ENCODE assay signal across 26 cellular contexts in the genomic region with DNA sequence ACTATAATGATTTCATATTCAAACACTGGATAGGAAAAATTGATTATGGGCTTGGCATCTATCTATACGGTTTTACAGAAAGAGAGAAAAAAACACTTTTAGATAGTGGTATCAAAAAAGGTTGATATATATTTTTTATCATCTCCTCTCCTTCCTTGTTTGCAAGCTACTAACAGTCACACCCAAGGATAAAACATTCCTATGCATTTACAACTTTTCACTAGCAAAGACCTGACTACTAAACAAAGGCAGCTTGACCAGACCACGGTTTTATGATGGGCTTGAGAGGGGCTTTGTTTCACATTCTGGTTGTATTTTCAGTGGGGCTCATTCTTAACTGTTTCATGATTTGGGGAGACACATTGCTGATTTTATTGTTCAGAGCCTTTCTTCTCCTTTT.
DNase-seq lines count a peak whose midpoint lies in the region; ATAC-seq and TF ChIP-seq lines count a peak whose summit lies in the region.
"Had no signal": no experiment of that assay in that cellular context is flagged by ENCODE, and none has a peak within 500 bp of the region (broad histone marks: within the 10 kb centered on the region; RNA-seq: fewer than 3 reads in every experiment).

No MANE protein-coding gene starts in this region.

- ATAC-seq in GM23338 (no peak), HG03196 (IDR thresholded peaks at IDR 0.05; ENCODE audit: unreplicated experiment) (no peak)
- no peak for ATAC-seq in activated naive CD8-positive, alpha-beta T cell treated with anti-CD3 and anti-CD28 coated beads, Interleukin-2, amount 50 U/mL, for 24 hours
- ATAC-seq in stimulated activated memory B cell treated with anti-CD40 and anti-IgM and Interleukin-4, amounts not matched to agents 10 μg/mL and 1 μg/mL and 100 μg/mL, for 72 hours: no peak

- H3K36me3 Mint-ChIP-seq in GM23338 (ENCODE audit: low read depth) (no peaks in the 10 kb centered on the region), endodermal cell (ENCODE audit: low read depth) (no peaks in the 10 kb centered on the region)
- no peaks in the 10 kb centered on the region for H3K36me3 Mint-ChIP-seq in activated naive CD8-positive, alpha-beta T cell treated with anti-CD3 and anti-CD28 coated beads, Interleukin-2, amount 50 U/mL, for 24 hours (ENCODE audit: low read depth)
- H3K36me3 Mint-ChIP-seq in stimulated activated memory B cell treated with anti-CD40 and anti-IgM and Interleukin-4, amounts not matched to agents 10 μg/mL and 1 μg/mL and 100 μg/mL, for 72 hours: peaks cover 12% of the 10 kb centered on the region
- H3K36me3 Mint-ChIP-seq: activated naive CD8-positive, alpha-beta T cell treated with anti-CD3 and anti-CD28 coated beads, Interleukin-2, amount 10 ng/mL, durations not matched to agents 7 days and 5 days; type B pancreatic cell had no signal

- H3K27me3 Mint-ChIP-seq in GM23338 (ENCODE audit: insufficient read depth, low read depth, poor library complexity) (peaks cover 2% of the 10 kb centered on the region), endodermal cell (ENCODE audit: insufficient read depth) (no peaks in the 10 kb centered on the region)
- no peaks in the 10 kb centered on the region for H3K27me3 Mint-ChIP-seq in activated naive CD8-positive, alpha-beta T cell treated with anti-CD3 and anti-CD28 coated beads, Interleukin-2, amount 50 U/mL, for 24 hours
- H3K27me3 Mint-ChIP-seq in stimulated activated memory B cell treated with anti-CD40 and anti-IgM and Interleukin-4, amounts not matched to agents 10 μg/mL and 1 μg/mL and 100 μg/mL, for 72 hours: no peaks in the 10 kb centered on the region
- H3K27me3 Mint-ChIP-seq: activated naive CD8-positive, alpha-beta T cell treated with anti-CD3 and anti-CD28 coated beads, Interleukin-2, amount 10 ng/mL, durations not matched to agents 7 days and 5 days; type B pancreatic cell had no signal

- no peaks in the 10 kb centered on the region for H3F3A ChIP-seq in GM23338 (replicated peaks; ENCODE audit: low read depth)

- no peak overlapping the region for H3K4me3 Mint-ChIP-seq in GM23338
- no peak overlapping the region for H3K4me3 Mint-ChIP-seq in activated naive CD8-positive, alpha-beta T cell treated with anti-CD3 and anti-CD28 coated beads, Interleukin-2, amount 50 U/mL, for 24 hours
- H3K4me3 Mint-ChIP-seq in stimulated activated memory B cell treated with anti-CD40 and anti-IgM and Interleukin-4, amounts not matched to agents 10 μg/mL and 1 μg/mL and 100 μg/mL, for 72 hours: no peak overlapping the region
- H3K4me3 Mint-ChIP-seq in endodermal cell: no peak overlapping the region
- H3K4me3 Mint-ChIP-seq: activated naive CD8-positive, alpha-beta T cell treated with anti-CD3 and anti-CD28 coated beads, Interleukin-2, amount 10 ng/mL, durations not matched to agents 7 days and 5 days; central memory CD8-positive, alpha-beta T cell; type B pancreatic cell had no signal

- H3K36me3 ChIP-seq in GM23338 (ENCODE audit: insufficient read depth): no peaks in the 10 kb centered on the region
- no peaks in the 10 kb centered on the region for H3K36me3 ChIP-seq in brain microvascular endothelial cell (replicated peaks)
- H3K36me3 ChIP-seq in mesodermal cell (ENCODE audit: control insufficient read depth, insufficient read depth, low read length): no peaks in the 10 kb centered on the region
- no peaks in the 10 kb centered on the region for H3K36me3 ChIP-seq in sigmoid colon
- H3K36me3 ChIP-seq in endodermal cell (ENCODE audit: control insufficient read depth, insufficient read depth, low read length): no peaks in the 10 kb centered on the region

- no peak overlapping the region for H3K4me2 ChIP-seq in GM23338

- DNase-seq in GM23338 (ENCODE audit: low spot score) (no peak), brain microvascular endothelial cell (no peak), sigmoid colon (no peak), endodermal cell (no peak)
- DNase-seq in activated naive CD8-positive, alpha-beta T cell treated with anti-CD3 and anti-CD28 coated beads, Interleukin-2, amount 50 U/mL, for 24 hours: no peak
- DNase-seq: activated CD4-positive, alpha-beta T cell treated with anti-CD3 and anti-CD28 coated beads for 4 hours; activated gamma-delta T cell; activated naive CD8-positive, alpha-beta T cell treated with anti-CD3 and anti-CD28 coated beads, Interleukin-2, amount 10 ng/mL, durations not matched to agents 7 days and 5 days; activated T-cell treated with anti-CD3 and anti-CD28 coated beads for 4 hours; Caco-2; DMS79 treated with DMSO at 0.1 percent for 48 hours; dorsolateral prefrontal cortex; KG1; NCI-H1436; NCI-H2107; NCI-H446; NCI-H82; stimulated activated CD4-positive, alpha-beta T cell treated with anti-CD3 and anti-CD28 coated beads, Interleukin-2, amount 100 ng/mL, for 24 hours; T-helper 2 cell had no signal

- H2AFZ ChIP-seq in GM23338: peak overlapping the region; percentile 44; the same call in 1 of the 2 replicates

- H3K79me2 ChIP-seq in GM23338 (replicated peaks; ENCODE audit: insufficient read depth): no peaks in the 10 kb centered on the region

- no peaks in the 10 kb centered on the region for H3K9me3 Mint-ChIP-seq in GM23338
- peaks cover 6% of the 10 kb centered on the region for H3K9me3 Mint-ChIP-seq in activated naive CD8-positive, alpha-beta T cell treated with anti-CD3 and anti-CD28 coated beads, Interleukin-2, amount 50 U/mL, for 24 hours
- peaks cover 7% of the 10 kb centered on the region for H3K9me3 Mint-ChIP-seq in stimulated activated memory B cell treated with anti-CD40 and anti-IgM and Interleukin-4, amounts not matched to agents 10 μg/mL and 1 μg/mL and 100 μg/mL, for 72 hours
- H3K9me3 Mint-ChIP-seq in endodermal cell: no peaks in the 10 kb centered on the region
- H3K9me3 Mint-ChIP-seq: central memory CD8-positive, alpha-beta T cell had no signal

- H3K27me3 ChIP-seq in GM23338 (ENCODE audit: insufficient read depth) (no peaks in the 10 kb centered on the region), brain microvascular endothelial cell (replicated peaks) (no peaks in the 10 kb centered on the region), sigmoid colon (no peaks in the 10 kb centered on the region), endodermal cell (ENCODE audit: control insufficient read depth, insufficient read depth, low read length, poor library complexity, severe bottlenecking) (no peaks in the 10 kb centered on the region)
- H3K27me3 ChIP-seq: dorsolateral prefrontal cortex had no signal

- H3K27ac ChIP-seq in GM23338 (ENCODE audit: low read depth) (no peak overlapping the region), brain microvascular endothelial cell (peak overlapping the region; percentile 13), mesodermal cell (ENCODE audit: low read depth, low read length, severe bottlenecking) (peak overlapping the region; percentile 58), sigmoid colon (peak overlapping the region in 3 of 4 donors; percentile 57 to 72 (median 69)), endodermal cell (ENCODE audit: low read depth, low read length) (no peak overlapping the region)
- H3K27ac ChIP-seq: C4-2B, dorsolateral prefrontal cortex, RWPE1 had no signal

- H3K4me1 ChIP-seq in GM23338 (ENCODE audit: insufficient read depth) (peaks cover under 1% of the 10 kb centered on the region), mesodermal cell (ENCODE audit: control insufficient read depth, insufficient read depth, low read length, poor library complexity, severe bottlenecking) (peaks cover 25% of the 10 kb centered on the region), sigmoid colon (peaks cover 0 to 60% (median 48%) of the 10 kb centered on the region in 4 donors), endodermal cell (ENCODE audit: control insufficient read depth, insufficient read depth, low read length) (no peaks in the 10 kb centered on the region)

- TF ChIP-seq CTCF in GM23338 (conservative IDR thresholded peaks at IDR 0.05; ENCODE audit: low read depth in 2 of 2) (no peak), brain microvascular endothelial cell (IDR thresholded peaks at IDR 0.05; ENCODE audit: low read depth, low read length, missing control alignments) (no peak), sigmoid colon (IDR thresholded peaks at IDR 0.05) (no peak), endodermal cell (conservative IDR thresholded peaks at IDR 0.05) (no peak)

- no CpG with 5 or more reads among the region's 2 CpGs for WGBS in mesodermal cell (ENCODE audit: insufficient coverage in 2 of 2), 2 experiments
- WGBS in sigmoid colon, 2 donors: 13 to 55% methylated on average over 2 of the region's 2 CpGs
- WGBS in endodermal cell (ENCODE audit: insufficient coverage in 1 of 2, insufficient read length in 1 of 2), 2 experiments: 97% methylated on average over 2 of the region's 2 CpGs; no CpG with 5 or more reads in 1 of the 2 experiments

- H3K9me2 ChIP-seq in GM23338 (ENCODE audit: insufficient read depth): no peaks in the 10 kb centered on the region; the same call in 1 of the 2 replicates

- intact Hi-C loops in sigmoid colon (cut with DNase I): loop anchor here (5.0 kb wide), 1 partner anchor 75 kb away; no protein-coding TSS in a partner anchor

- TF ChIP-seq POLR2A in sigmoid colon (IDR thresholded peaks at IDR 0.05): no peak

- no peak overlapping the region for H3K9ac ChIP-seq in endodermal cell (ENCODE audit: extremely low read depth, low read length, poor library complexity, severe bottlenecking)

- in situ Hi-C loops in brain microvascular endothelial cell (cut with HindIII; ENCODE audit: low pct_ligation_motif_present, low sequenced_read_pairs): no loop called here

- no peaks in the 10 kb centered on the region for H4K20me1 ChIP-seq in GM23338 (replicated peaks; ENCODE audit: insufficient read depth)

- H3K4me1 Mint-ChIP-seq in GM23338 (peaks cover 18% of the 10 kb centered on the region; the same call in 2 of the 3 replicates), endodermal cell (peaks cover 45% of the 10 kb centered on the region)
- H3K4me1 Mint-ChIP-seq in activated naive CD8-positive, alpha-beta T cell treated with anti-CD3 and anti-CD28 coated beads, Interleukin-2, amount 50 U/mL, for 24 hours: no peaks in the 10 kb centered on the region
- peaks cover 2% of the 10 kb centered on the region for H3K4me1 Mint-ChIP-seq in stimulated activated memory B cell treated with anti-CD40 and anti-IgM and Interleukin-4, amounts not matched to agents 10 μg/mL and 1 μg/mL and 100 μg/mL, for 72 hours
- H3K4me1 Mint-ChIP-seq: activated naive CD8-positive, alpha-beta T cell treated with anti-CD3 and anti-CD28 coated beads, Interleukin-2, amount 10 ng/mL, durations not matched to agents 7 days and 5 days; central memory CD8-positive, alpha-beta T cell had no signal

- peaks cover 4% of the 10 kb centered on the region for H3K9me3 ChIP-seq in mesodermal cell (ENCODE audit: control insufficient read depth, low read length)
- peaks cover 0 to 4% (median 2%) of the 10 kb centered on the region in 4 donors for H3K9me3 ChIP-seq in sigmoid colon
- H3K9me3 ChIP-seq in endodermal cell (ENCODE audit: control insufficient read depth, low read length): peaks cover 18% of the 10 kb centered on the region
- H3K9me3 ChIP-seq: Caco-2 had no signal

- no peak overlapping the region for H3K27ac Mint-ChIP-seq in GM23338
- no peak overlapping the region for H3K27ac Mint-ChIP-seq in activated naive CD8-positive, alpha-beta T cell treated with anti-CD3 and anti-CD28 coated beads, Interleukin-2, amount 50 U/mL, for 24 hours
- H3K27ac Mint-ChIP-seq in stimulated activated memory B cell treated with anti-CD40 and anti-IgM and Interleukin-4, amounts not matched to agents 10 μg/mL and 1 μg/mL and 100 μg/mL, for 72 hours: no peak overlapping the region
- no peak overlapping the region for H3K27ac Mint-ChIP-seq in endodermal cell
- H3K27ac Mint-ChIP-seq: activated naive CD8-positive, alpha-beta T cell treated with anti-CD3 and anti-CD28 coated beads, Interleukin-2, amount 10 ng/mL, durations not matched to agents 7 days and 5 days; type B pancreatic cell had no signal

- H3K4me3 ChIP-seq in GM23338 (no peak overlapping the region), brain microvascular endothelial cell (ENCODE audit: low read depth, low read length) (no peak overlapping the region), mesodermal cell (ENCODE audit: extremely low read depth, insufficient read depth, low read length, poor library complexity, severe bottlenecking) (no peak overlapping the region), sigmoid colon (no peak overlapping the region), endodermal cell (ENCODE audit: low read length) (no peak overlapping the region)
- H3K4me3 ChIP-seq: dorsolateral prefrontal cortex had no signal

- TF ChIP-seq EP300 in sigmoid colon (IDR thresholded peaks at IDR 0.05): no peak

Comparison
In these comparisons a context has a peak if more than half of its experiments do, and no peak if none do; other contexts are left out.
1. H3K27ac ChIP-seq: peak in brain microvascular endothelial cell (single experiment), mesodermal cell (single experiment) and sigmoid colon (3 of 4); none in GM23338 (single experiment) and endodermal cell (single experiment).